Comparison of ENCODE assay signal across 18 cellular contexts in genomic region chr20:15138548-15139126, GRCh38.
"Had no signal": no experiment of that assay in that cellular context is flagged by ENCODE, and none has a peak within 500 bp of the region (broad histone marks: within the 10 kb centered on the region; RNA-seq: fewer than 3 reads in every experiment).

No MANE protein-coding gene starts in this region.

- ATAC-seq: activated CD4-positive, alpha-beta T cell treated with anti-CD3 and anti-CD28 coated beads for 36 hours; activated naive CD4-positive, alpha-beta T cell treated with anti-CD3 and anti-CD28 coated beads, Interleukin-2, amount 50 U/mL, for 72 hours; left cardiac atrium; WTC11 had no signal

- DNase-seq: activated CD4-positive, alpha-beta T cell treated with anti-CD3 and anti-CD28 coated beads for 36 hours; activated CD4-positive, alpha-beta T cell treated with anti-CD3 and anti-CD28 coated beads, Interleukin-2, amount 50 U/mL, for 48 hours; activated gamma-delta T cell treated with Interleukin-2 at 50 U/mL for 16 hours; activated T-cell treated with anti-CD3 and anti-CD28 coated beads for 4 hours; effector memory CD4-positive, alpha-beta T cell; left cardiac atrium; mammary epithelial cell; midbrain; nucleus accumbens; posterior cingulate gyrus; retina; stimulated activated CD4-positive, alpha-beta T cell treated with anti-CD3 and anti-CD28 coated beads, Interleukin-2, amount 100 ng/mL, for 24 hours; stimulated activated naive CD4-positive, alpha-beta T cell treated with Interleukin-2 at 50 U/mL for 16 hours; substantia nigra; SW 1271; trophoblast cell had no signal
